In genomic region chrX:23668335-23668734, GRCh38 we compare ENCODE assay signal across 8 cellular contexts. TPM values are rescaled to one million over a fixed set of nuclear protein-coding genes. Genes with fewer than 3 reads are reported as not detected.
DNase-seq lines count a peak whose midpoint lies in the region; ATAC-seq and TF ChIP-seq lines count a peak whose summit lies in the region.

No MANE protein-coding gene starts in this region.

- no peaks in the 10 kb centered on the region for H3K27me3 Mint-ChIP-seq in activated CD8-positive, alpha-beta memory T cell treated with anti-CD3 and anti-CD28 coated beads, Interleukin-2, amount 10 ng/mL, durations not matched to agents 7 days and 5 days

- WGBS in HUES64, result 37% methylated on average over 3 of the region's 3 CpGs

- H3K27me3 ChIP-seq in HUES64 (ENCODE audit: insufficient read depth, low read length) (no peaks in the 10 kb centered on the region), neuron (ENCODE audit: insufficient read depth, low read length) (no peaks in the 10 kb centered on the region)

- peaks cover 25% of the 10 kb centered on the region for H3K4me1 Mint-ChIP-seq in activated CD8-positive, alpha-beta memory T cell treated with anti-CD3 and anti-CD28 coated beads, Interleukin-2, amount 10 ng/mL, durations not matched to agents 7 days and 5 days

- DNase-seq in activated CD8-positive, alpha-beta memory T cell treated with anti-CD3 and anti-CD28 coated beads, Interleukin-2, amount 10 ng/mL, durations not matched to agents 7 days and 5 days, result no peak
- no peak for DNase-seq in activated CD8-positive, alpha-beta memory T cell treated with anti-CD3 and anti-CD28 coated beads, Interleukin-2, amount 50 U/mL, for 4 hours
- peak; percentile 4 for DNase-seq in choroid plexus epithelial cell (ENCODE audit: low read depth)
- no peak for DNase-seq in GM10266 (ENCODE audit: extremely low spot score)
- no peak for DNase-seq in stimulated activated naive CD4-positive, alpha-beta T cell treated with Interleukin-2 at 50 U/mL for 16 hours (lab: John Stamatoyannopoulos, UW)

- H3K27ac ChIP-seq in HUES64 (ENCODE audit: low read depth, low read length), result no peak overlapping the region

- no peak for TF ChIP-seq CTCF in choroid plexus epithelial cell (conservative IDR thresholded peaks at IDR 0.05; ENCODE audit: low read depth, low read length)
- no peak for TF ChIP-seq CTCF in GM10266 (IDR thresholded peaks at IDR 0.05; ENCODE audit: control insufficient read depth, insufficient read depth, low read depth, missing control alignments)

- H3K9me3 Mint-ChIP-seq in activated CD8-positive, alpha-beta memory T cell treated with anti-CD3 and anti-CD28 coated beads, Interleukin-2, amount 10 ng/mL, durations not matched to agents 7 days and 5 days (ENCODE audit: low read depth), result no peaks in the 10 kb centered on the region

- H3K36me3 ChIP-seq in HUES64 (ENCODE audit: insufficient read depth, low read length) (peaks cover 24% of the 10 kb centered on the region), neuron (ENCODE audit: insufficient read depth, low read length) (peaks cover 6% of the 10 kb centered on the region)

- peak overlapping the region; percentile 82 for H3K4me3 Mint-ChIP-seq in activated CD8-positive, alpha-beta memory T cell treated with anti-CD3 and anti-CD28 coated beads, Interleukin-2, amount 10 ng/mL, durations not matched to agents 7 days and 5 days

- H3K4me1 ChIP-seq in HUES64 (ENCODE audit: insufficient read depth, low read length) (peaks cover 10% of the 10 kb centered on the region), neuron (ENCODE audit: insufficient read depth, low read length) (no peaks in the 10 kb centered on the region)

- no peaks in the 10 kb centered on the region for H3K9me3 ChIP-seq in HUES64 (ENCODE audit: insufficient read depth, low read depth, low read length)
- no peaks in the 10 kb centered on the region for H3K9me3 ChIP-seq in neuron (ENCODE audit: low read length)

- no peak for ATAC-seq in activated CD8-positive, alpha-beta memory T cell treated with anti-CD3 and anti-CD28 coated beads, Interleukin-2, amount 10 ng/mL, durations not matched to agents 7 days and 5 days
- ATAC-seq in HG03521 (IDR thresholded peaks at IDR 0.05; ENCODE audit: unreplicated experiment), result no peak

- H3K36me3 Mint-ChIP-seq in activated CD8-positive, alpha-beta memory T cell treated with anti-CD3 and anti-CD28 coated beads, Interleukin-2, amount 10 ng/mL, durations not matched to agents 7 days and 5 days, result peaks cover 7% of the 10 kb centered on the region

- CTCF ChIA-PET in activated CD8-positive, alpha-beta memory T cell treated with anti-CD3 and anti-CD28 coated beads, Interleukin-2, amount 10 ng/mL, durations not matched to agents 7 days and 5 days (lab: Charles Lee), result interaction anchor here (1.8 kb wide), 1 partner anchor 239 kb away, joined by 4 read pairs; the partner anchor contains the start of genes APOO and CXorf58

- H3K4me3 ChIP-seq in HUES64 (ENCODE audit: low read length) (peak overlapping the region; percentile 86), choroid plexus epithelial cell (ENCODE audit: low read depth, low read length) (peak overlapping the region; percentile 73), neuron (ENCODE audit: low read length) (peak overlapping the region; percentile 74)

- peak overlapping the region; percentile 81 for H2AFZ ChIP-seq in neuron (ENCODE audit: low read depth, low read length)

- peak overlapping the region; percentile 95; the same call in 1 of the 2 replicates for H3K9ac ChIP-seq in HUES64 (ENCODE audit: low read depth, low read length)

- H3K27ac Mint-ChIP-seq in activated CD8-positive, alpha-beta memory T cell treated with anti-CD3 and anti-CD28 coated beads, Interleukin-2, amount 10 ng/mL, durations not matched to agents 7 days and 5 days, result peak overlapping the region; percentile 87

RNA-seq across cellular contexts. Expression of gene PRDX4, which starts 1.0 kb away (rescaled TPM):
- 10 to 100 TPM; 31.7 to 35.5 TPM for total RNA-seq in activated CD8-positive, alpha-beta memory T cell treated with anti-CD3 and anti-CD28 coated beads, Interleukin-2, amount 10 ng/mL, durations not matched to agents 7 days and 5 days
- 165 TPM for polyA plus RNA-seq in HUES64 (2013, experiment 1 of 2)
- polyA plus RNA-seq in HUES64 (2013, experiment 2 of 2), result 158 TPM
